In genomic region chr7:10707519-10707918, GRCh38 we compare ENCODE assay signal across 9 cellular contexts.
DNase-seq lines count a peak whose midpoint lies in the region; ATAC-seq lines count a peak whose summit lies in the region.
"Had no signal": no experiment of that assay in that cellular context is flagged by ENCODE, and none has a peak within 500 bp of the region (broad histone marks: within the 10 kb centered on the region; RNA-seq: fewer than 3 reads in every experiment).

No MANE protein-coding gene starts in this region.

- peak; percentile 84 for DNase-seq in H4 (ENCODE audit: low spot score)
- DNase-seq in inferior parietal cortex (ENCODE audit: extremely low spot score): peak; percentile 19
- no peak for DNase-seq in T-helper 2 cell
- DNase-seq in NCI-H345 (lab: John Stamatoyannopoulos, UW): no peak
- DNase-seq in activated CD8-positive, alpha-beta memory T cell treated with anti-CD3 and anti-CD28 coated beads for 24 hours: no peak
- DNase-seq: amygdala had no signal

- peak; percentile 21 for ATAC-seq in GM18907 (IDR thresholded peaks at IDR 0.05; ENCODE audit: unreplicated experiment)
- peak; percentile 30 for ATAC-seq in HG03354 (IDR thresholded peaks at IDR 0.05; ENCODE audit: poor library complexity, severe bottlenecking, unreplicated experiment)
- ATAC-seq in HG03457 (IDR thresholded peaks at IDR 0.05; ENCODE audit: unreplicated experiment): no peak

Comparison
In these comparisons a context has a peak if more than half of its experiments do, and no peak if none do; other contexts are left out.
1. DNase-seq: peak in H4 (single experiment) and inferior parietal cortex (single experiment); none in T-helper 2 cell (0 of 5), NCI-H345 (single experiment) and activated CD8-positive, alpha-beta memory T cell treated with anti-CD3 and anti-CD28 coated beads for 24 hours (single experiment).